In the genomic region with DNA sequence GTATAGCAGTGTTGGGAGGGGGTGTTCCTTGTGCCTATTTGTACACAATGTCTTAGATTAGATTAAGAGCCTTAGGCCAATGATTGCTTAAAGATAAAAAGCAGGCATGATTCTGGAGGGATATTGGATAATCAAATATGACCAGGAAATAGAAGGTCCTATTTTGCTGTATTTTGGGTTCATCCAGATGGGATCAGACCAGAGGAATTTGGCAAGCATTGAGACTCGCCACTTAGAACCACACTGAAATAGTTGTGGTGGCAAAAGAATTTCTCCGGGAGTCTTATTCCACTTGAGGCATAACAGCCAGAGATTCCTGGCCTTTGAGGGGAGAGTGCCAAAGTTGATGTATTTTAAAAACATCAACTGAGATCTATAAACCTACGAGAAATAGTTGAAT, we compare ENCODE assay signal across 8 cellular contexts.
DNase-seq lines count a peak whose midpoint lies in the region; ATAC-seq and TF ChIP-seq lines count a peak whose summit lies in the region.
"Had no signal": no experiment of that assay in that cellular context is flagged by ENCODE, and none has a peak within 500 bp of the region (broad histone marks: within the 10 kb centered on the region; RNA-seq: fewer than 3 reads in every experiment).

No MANE protein-coding gene starts in this region.

- 70 to 73% methylated on average over 3 of the region's 3 CpGs for WGBS in transverse colon (ENCODE audit: low coverage in 1 of 2), 2 donors

- in situ Hi-C loops in astrocyte of the spinal cord (cut with HindIII; ENCODE audit: low sequenced_read_pairs): no loop called here
- in situ Hi-C loops in transverse colon (cut with MboI; ENCODE audit: low pct_ligation_motif_present in 1 of 4, low pct_unique_long_range_greater_than_20kb in 1 of 4, low sequenced_read_pairs in 3 of 4): loop anchor here in 1 of 4 donors (10.0 to 25.0 kb wide), 2 partner anchors 98 to 185 kb away; no protein-coding TSS in a partner anchor

- H3K9me3 ChIP-seq in transverse colon: no peaks in the 10 kb centered on the region

- no peaks in the 10 kb centered on the region for H3K36me3 ChIP-seq in transverse colon

- H3K4me3 ChIP-seq in astrocyte of the spinal cord (ENCODE audit: low read depth, low read length) (no peak overlapping the region), transverse colon (no peak overlapping the region)

- H3K4me1 ChIP-seq in transverse colon: peaks cover 32 to 60% (median 51%) of the 10 kb centered on the region in 4 donors

- no peaks in the 10 kb centered on the region for H3K27me3 ChIP-seq in transverse colon

- TF ChIP-seq EP300 in transverse colon (IDR thresholded peaks at IDR 0.05; ENCODE audit: low read depth): no peak

- DNase-seq in HS-27A (ENCODE audit: low read depth) (peak; percentile 93), astrocyte of the spinal cord (ENCODE audit: low read depth, low spot score) (peak; percentile 98), kidney tubule cell (ENCODE audit: low spot score) (peak; percentile 97), transverse colon (no peak), NCI-H2081 (lab: John Stamatoyannopoulos, UW) (no peak), NCI-H1930 (lab: John Stamatoyannopoulos, UW) (no peak)
- DNase-seq: immature natural killer cell had no signal

- no peak for TF ChIP-seq POLR2A in transverse colon (IDR thresholded peaks at IDR 0.05)

- peak overlapping the region; percentile 83 to 89 (median 88) for H3K27ac ChIP-seq in transverse colon

- TF ChIP-seq CTCF in astrocyte of the spinal cord (IDR thresholded peaks at IDR 0.05; ENCODE audit: low read depth, low read length): no peak
- no peak for TF ChIP-seq CTCF in transverse colon (IDR thresholded peaks at IDR 0.05)

- ATAC-seq in GM21825 (IDR thresholded peaks at IDR 0.05; ENCODE audit: unreplicated experiment): no peak

- intact Hi-C loops in transverse colon (cut with DNase I; ENCODE audit: low total_unique reads): loop anchor here (10.0 kb wide), 3 partner anchors 98 to 378 kb away; no protein-coding TSS in a partner anchor

Comparison
In these comparisons a context has a peak if more than half of its experiments do, and no peak if none do; other contexts are left out.
1. DNase-seq: peak in HS-27A (single experiment), astrocyte of the spinal cord (single experiment) and kidney tubule cell (single experiment); none in transverse colon (single experiment), NCI-H2081 (0 of 2) and NCI-H1930 (0 of 2).